In genomic region chr16:14629612-14629918, GRCh38 we compare ENCODE assay signal across 8 cellular contexts. TPM values are rescaled to one million over a fixed set of nuclear protein-coding genes. Genes with fewer than 3 reads are reported as not detected.
DNase-seq lines count a peak whose midpoint lies in the region; ATAC-seq and TF ChIP-seq lines count a peak whose summit lies in the region.

No MANE protein-coding gene starts in this region.

- H3K9me3 ChIP-seq in iPS-18c (ENCODE audit: control insufficient read depth, insufficient read depth, low read length) (no peaks in the 10 kb centered on the region), stomach (no peaks in the 10 kb centered on the region)

- peaks cover 31 to 56% (median 42%) of the 10 kb centered on the region in 4 donors for H3K4me1 ChIP-seq in stomach

- no peak for TF ChIP-seq CTCF in stomach (IDR thresholded peaks at IDR 0.05)

- peaks cover 26 to 36% (median 34%) of the 10 kb centered on the region in 4 donors for H3K36me3 ChIP-seq in stomach

- TF ChIP-seq EP300 in stomach (IDR thresholded peaks at IDR 0.05) = no peak

- no peak for TF ChIP-seq POLR2A in stomach (IDR thresholded peaks at IDR 0.05)

- 1 to 2% (median 1%) methylated on average over 17 of the region's 17 CpGs for WGBS in stomach, 5 donors

- ATAC-seq in HG03097 (IDR thresholded peaks at IDR 0.05; ENCODE audit: low FRiP score, unreplicated experiment) = peak; percentile 3
- ATAC-seq in activated naive CD4-positive, alpha-beta T cell treated with anti-CD3 and anti-CD28 coated beads, Interleukin-2, amount 50 U/mL, for 72 hours = peak; percentile 0 to 3
- no peak for ATAC-seq in left lobe of liver

- peak overlapping the region; percentile 97 to 99 for H3K27ac Mint-ChIP-seq in activated naive CD4-positive, alpha-beta T cell treated with anti-CD3 and anti-CD28 coated beads, Interleukin-2, amount 50 U/mL, for 72 hours

- DNase-seq in DMS79 (lab: John Stamatoyannopoulos, UW) (peak; percentile 30), DMS79 treated with DMSO at 0.1 percent for 48 hours (lab: John Stamatoyannopoulos, UW) (no peak), stomach (no peak), COR-L47 (lab: John Stamatoyannopoulos, UW) (no peak), left lobe of liver (ENCODE audit: low spot score) (no peak)
- no peak for DNase-seq in activated naive CD4-positive, alpha-beta T cell treated with anti-CD3 and anti-CD28 coated beads, Interleukin-2, amount 50 U/mL, for 72 hours (ENCODE audit: low spot score in 2 of 2)

- intact Hi-C loops in stomach (cut with DNase I; ENCODE audit: low total_unique reads) = no loop called here

- peak overlapping the region; percentile 93 for H3K4me3 ChIP-seq in iPS-18c (ENCODE audit: insufficient read depth, low read depth, low read length)
- H3K4me3 ChIP-seq in stomach = peak overlapping the region; percentile 70 to 76 (median 74)

- peaks cover 25 to 31% of the 10 kb centered on the region in 2 donors for H3K36me3 Mint-ChIP-seq in activated naive CD4-positive, alpha-beta T cell treated with anti-CD3 and anti-CD28 coated beads, Interleukin-2, amount 50 U/mL, for 72 hours

- peak overlapping the region; percentile 88 to 98 (median 96) for H3K27ac ChIP-seq in stomach

- no peaks in the 10 kb centered on the region for H3K27me3 ChIP-seq in stomach

- H3K9me3 Mint-ChIP-seq in activated naive CD4-positive, alpha-beta T cell treated with anti-CD3 and anti-CD28 coated beads, Interleukin-2, amount 50 U/mL, for 72 hours = no peaks in the 10 kb centered on the region

RNA-seq across cellular contexts. Expression of gene PARN, which starts 0.5 kb away (rescaled TPM):
- 10 to 100 TPM; 32.2 to 48.9 TPM for total RNA-seq in activated naive CD4-positive, alpha-beta T cell treated with anti-CD3 and anti-CD28 coated beads, Interleukin-2, amount 50 U/mL, for 72 hours
- total RNA-seq in stomach (10 to 100 TPM; 11.3 to 75.3 (median 39.5) TPM), left lobe of liver (14.5 TPM)
- polyA plus RNA-seq in stomach = 10 to 100 TPM in 2 of 3 donors, 1 to 10 TPM in 1; 9.9 to 16.0 (median 10.7) TPM

RNA-seq across cellular contexts. Expression of gene BFAR, which starts 3.2 kb away (rescaled TPM):
- 10 to 100 TPM; 51.4 to 54.7 TPM for total RNA-seq in activated naive CD4-positive, alpha-beta T cell treated with anti-CD3 and anti-CD28 coated beads, Interleukin-2, amount 50 U/mL, for 72 hours
- total RNA-seq in stomach = 100 to 1,000 TPM in 1 of 5 donors, 10 to 100 TPM in 4; 18.2 to 113 (median 93.8) TPM
- 10 to 100 TPM; 27.8 to 46.6 (median 31.5) TPM for polyA plus RNA-seq in stomach
- 17.5 TPM for total RNA-seq in left lobe of liver
